In genomic region chr7:114953724-114954123, GRCh38 we compare ENCODE assay signal across 30 cellular contexts. TPM values are rescaled to one million over a fixed set of nuclear protein-coding genes. Genes with fewer than 3 reads are reported as not detected.
DNase-seq lines count a peak whose midpoint lies in the region; ATAC-seq and TF ChIP-seq lines count a peak whose summit lies in the region.
"Had no signal": no experiment of that assay in that cellular context is flagged by ENCODE, and none has a peak within 500 bp of the region (broad histone marks: within the 10 kb centered on the region; RNA-seq: fewer than 3 reads in every experiment).

No MANE protein-coding gene starts in this region.

- no peak for ATAC-seq in HG03039 (IDR thresholded peaks at IDR 0.05; ENCODE audit: unreplicated experiment)
- ATAC-seq: activated CD4-positive, CD25-positive, alpha-beta regulatory T cell treated with anti-CD3 and anti-CD28 coated beads, Interleukin-2, amount 50 U/mL, for 24 hours; activated CD8-positive, alpha-beta memory T cell treated with anti-CD3 and anti-CD28 coated beads, Interleukin-2, amount 10 ng/mL, durations not matched to agents 7 days and 5 days; activated T-cell treated with anti-CD3 and anti-CD28 coated beads, Interleukin-2, amount 50 U/mL, for 4 hours; CD8-positive, alpha-beta T cell; gastrocnemius medialis; lower lobe of right lung; naive thymus-derived CD4-positive, alpha-beta T cell had no signal

- in situ Hi-C loops in SK-MEL-5 (cut with HindIII; ENCODE audit: low pct_unique_long_range_greater_than_20kb, low sequenced_read_pairs), result no loop called here

- H3K27ac ChIP-seq in AG04450 (ENCODE audit: low read depth, low read length), result no peak overlapping the region
- H3K27ac ChIP-seq: esophagus muscularis mucosa, gastrocnemius medialis, lower lobe of right lung, ovary, upper lobe of right lung had no signal

- 0 out of 2 replicates have a peak, but pooled peaks have one; percentile 8 for TF ChIP-seq CTCF in AG04450 (IDR thresholded peaks at IDR 0.05; ENCODE audit: low read depth, low read length)
- peak; percentile 8 for TF ChIP-seq CTCF in foreskin fibroblast (IDR thresholded peaks at IDR 0.05; ENCODE audit: low read depth, low read length)
- no peak for TF ChIP-seq CTCF in GM10266 (IDR thresholded peaks at IDR 0.05; ENCODE audit: control insufficient read depth, insufficient read depth, low read depth, missing control alignments)

- H3K4me3 ChIP-seq in AG04450 (ENCODE audit: low read depth, low read length) (no peak overlapping the region), foreskin fibroblast (ENCODE audit: low read depth in 1 of 2, low read length in 2 of 2) (no peak overlapping the region)
- H3K4me3 ChIP-seq: esophagus muscularis mucosa, gastrocnemius medialis, lower lobe of right lung, ovary, upper lobe of right lung had no signal

- H3K27me3 ChIP-seq in AG04450 (ENCODE audit: control insufficient read depth, insufficient read depth, low read length), result no peaks in the 10 kb centered on the region
- H3K27me3 ChIP-seq: esophagus muscularis mucosa, gastrocnemius medialis, ovary, upper lobe of right lung had no signal

- POLR2A ChIA-PET in AG04450 (lab: Yijun Ruan, JAX), result no interaction called here

- no peaks in the 10 kb centered on the region for H3K9me3 ChIP-seq in AG04450 (ENCODE audit: control insufficient read depth, insufficient read depth, low read length)
- H3K9me3 ChIP-seq: esophagus muscularis mucosa, gastrocnemius medialis, lower lobe of right lung, ovary, upper lobe of right lung had no signal

- CTCF ChIA-PET in AG04450 (lab: Charles Lee), result interaction anchor here (0.9 kb wide), 1 partner anchor 15 kb away, joined by 3 read pairs; no protein-coding TSS in a partner anchor

- DNase-seq in AG04450 (ENCODE audit: low read depth, low spot score) (no peak), ELR (ENCODE audit: low read depth) (peak; percentile 4), SK-MEL-5 (ENCODE audit: low read depth, low spot score) (peak; percentile 62), foreskin fibroblast (no peak), NCI-H1694 (lab: John Stamatoyannopoulos, UW) (no peak), GM10266 (ENCODE audit: extremely low spot score) (no peak), NK-92 (lab: John Stamatoyannopoulos, UW; ENCODE audit: unreplicated experiment) (no peak)
- DNase-seq: activated CD4-positive, alpha-beta T cell treated with anti-CD3 and anti-CD28 coated beads, Interleukin-2, amount 50 U/mL, for 4 hours; activated CD8-positive, alpha-beta memory T cell treated with anti-CD3 and anti-CD28 coated beads, Interleukin-2, amount 10 ng/mL, durations not matched to agents 7 days and 5 days; activated T-cell treated with anti-CD3 and anti-CD28 coated beads, Interleukin-2, amount 50 U/mL, for 4 hours; CD8-positive, alpha-beta T cell; central memory CD4-positive, alpha-beta T cell; EL; endodermal cell; gastrocnemius medialis; HCEC 1CT; kidney glomerular epithelial cell; lower lobe of right lung; naive thymus-derived CD4-positive, alpha-beta T cell; NCI-H1105 treated with DMSO at 0.1 percent for 48 hours; NCI-H2029; NCI-H510A treated with DMSO at 0.1 percent for 48 hours; ovary; RPMI8226; small intestine; stimulated activated naive CD4-positive, alpha-beta T cell treated with Interleukin-2 at 50 U/mL for 16 hours; upper lobe of right lung had no signal

RNA-seq across cellular contexts. Expression of gene MDFIC, which starts 31.8 kb away (rescaled TPM):
- polyA plus RNA-seq in AG04450 (2011; rRNA removed), result 30.2 and 35.9 TPM in 2 replicates
- 43.6 and 45.1 TPM in 2 replicates for polyA minus RNA-seq in AG04450 (2011; rRNA and poly(A)+ RNA removed)
- 30.8 and 32.4 TPM in 2 replicates for total RNA-seq in SK-MEL-5 (2014; rRNA removed; shearing (Covaris generic))
- polyA plus RNA-seq in SK-MEL-5 (2015; cell fraction: cytosol; rRNA removed), result 25.1 and 31.9 TPM in 2 replicates
- polyA plus RNA-seq in SK-MEL-5 (2015; cell fraction: nucleus; rRNA removed), result 12.1 and 16.5 TPM in 2 replicates

Comparison
In these comparisons a context has a peak if more than half of its experiments do, and no peak if none do; other contexts are left out.
1. DNase-seq: peak in ELR (single experiment) and SK-MEL-5 (single experiment); none in AG04450 (single experiment), foreskin fibroblast (0 of 2), NCI-H1694 (single experiment), GM10266 (single experiment) and NK-92 (single experiment).